ENCODE assay signal across 8 cellular contexts in genomic region chr10:115092555-115093285, GRCh38. TPM values are rescaled to one million over a fixed set of nuclear protein-coding genes. Genes with fewer than 3 reads are reported as not detected.
A peak's percentile ranks its signal among the peaks of the same experiment; 100 is the strongest.
DNase-seq lines count a peak whose midpoint lies in the region; TF ChIP-seq lines count a peak whose summit lies in the region.

No MANE protein-coding gene starts in this region.

- peak overlapping the region; percentile 81 for H3K4me3 Mint-ChIP-seq in HFFc6

- TF ChIP-seq CTCF in HFFc6 (IDR thresholded peaks at IDR 0.05) = no peak
- TF ChIP-seq CTCF in NB4 (IDR thresholded peaks at IDR 0.05; ENCODE audit: low read depth, low read length) = no peak
- no peak for TF ChIP-seq CTCF in foreskin fibroblast (IDR thresholded peaks at IDR 0.05; ENCODE audit: low read depth, low read length)

- H3K4me1 ChIP-seq in neuron (ENCODE audit: insufficient read depth, low read length) = peaks cover 28% of the 10 kb centered on the region

- no peak overlapping the region for H3K27ac Mint-ChIP-seq in HFFc6

- H3K27me3 Mint-ChIP-seq in HFFc6 (ENCODE audit: insufficient read depth) = peaks cover 27% of the 10 kb centered on the region

- no peaks in the 10 kb centered on the region for H3K36me3 Mint-ChIP-seq in HFFc6 (ENCODE audit: low read depth)

- no peaks in the 10 kb centered on the region for H3K9me3 ChIP-seq in neuron (ENCODE audit: low read length)

- no peaks in the 10 kb centered on the region for H3K27me3 ChIP-seq in neuron (ENCODE audit: insufficient read depth, low read length)

- no peaks in the 10 kb centered on the region for H3K36me3 ChIP-seq in neuron (ENCODE audit: insufficient read depth, low read length)

- peaks cover 4% of the 10 kb centered on the region; the same call in 1 of the 2 replicates for H3K9me3 Mint-ChIP-seq in HFFc6

- peak overlapping the region; percentile 99 for H2AFZ ChIP-seq in neuron (ENCODE audit: low read depth, low read length)

- no peak overlapping the region for H3K4me3 ChIP-seq in NB4 (ENCODE audit: low read depth, low read length)
- peak overlapping the region; percentile 49 to 66 for H3K4me3 ChIP-seq in foreskin fibroblast (ENCODE audit: low read depth in 1 of 2, low read length in 2 of 2)
- peak overlapping the region; percentile 99 for H3K4me3 ChIP-seq in neuron (ENCODE audit: low read length)

- no peak for TF ChIP-seq POLR2A in NB4 (IDR thresholded peaks at IDR 0.05; ENCODE audit: extremely low read depth, insufficient read length)

- peaks cover 14% of the 10 kb centered on the region for H3K4me1 Mint-ChIP-seq in HFFc6 (ENCODE audit: low read depth)

- DNase-seq in SIG-M5 treated with dmso at 0.1 percent for 504 hours (lab: John Stamatoyannopoulos, UW; ENCODE audit: unreplicated experiment) (peak; percentile 5), SIG-M5 (lab: John Stamatoyannopoulos, UW) (no peak), HFFc6 (no peak), NB4 (ENCODE audit: low read depth) (peak; percentile 11), foreskin fibroblast (peak; percentile 39 to 76), NCI-H2196 treated with DMSO at 0.1 percent for 48 hours (lab: John Stamatoyannopoulos, UW; ENCODE audit: unreplicated experiment) (no peak)
- DNase-seq in activated T-cell treated with anti-CD3 and anti-CD28 coated beads, Interleukin-2, amount 50 U/mL, for 48 hours = peak; percentile 28 to 49

RNA-seq across cellular contexts. Expression of gene ATRNL1, which starts 0.4 kb away (rescaled TPM):
- under 1 TPM in 3 of 6 experiments, not detected in 3; 0.08 to 0.23 (median 0.09) TPM for total RNA-seq in HFFc6 (2021; fragmentation: NEBNext Ultra II Directional; extraction: Animal tissue kit (Norgen Biotek cat#: 25700))

Comparison
In these comparisons a context has a peak if more than half of its experiments do, and no peak if none do; other contexts are left out.
1. DNase-seq: peak in SIG-M5 treated with dmso at 0.1 percent for 504 hours (single experiment), NB4 (single experiment), activated T-cell treated with anti-CD3 and anti-CD28 coated beads, Interleukin-2, amount 50 U/mL, for 48 hours (2 of 2) and foreskin fibroblast (2 of 2); none in SIG-M5 (single experiment), HFFc6 (single experiment) and NCI-H2196 treated with DMSO at 0.1 percent for 48 hours (single experiment).